In the genomic region with DNA sequence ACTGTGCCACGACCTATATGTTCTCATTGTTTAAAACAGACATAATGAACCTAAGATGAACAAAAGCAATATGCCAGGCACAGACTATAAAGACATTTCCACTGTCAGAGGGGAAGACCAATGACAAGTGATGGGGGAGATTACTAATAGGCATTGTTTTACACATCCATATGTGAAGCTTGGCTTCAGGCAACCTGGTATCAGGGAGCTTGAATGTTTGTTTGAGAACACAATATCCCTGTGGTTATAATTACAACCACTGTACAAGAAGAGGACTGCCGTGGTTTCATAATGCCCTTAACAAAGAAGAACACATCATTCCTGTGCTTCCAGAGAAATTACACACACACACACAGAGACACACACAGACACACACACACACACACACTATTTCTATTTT, we compare ENCODE assay signal across 23 cellular contexts.
DNase-seq lines count a peak whose midpoint lies in the region; ATAC-seq, FAIRE-seq and TF ChIP-seq lines count a peak whose summit lies in the region.
"Had no signal": no experiment of that assay in that cellular context is flagged by ENCODE, and none has a peak within 500 bp of the region (broad histone marks: within the 10 kb centered on the region; RNA-seq: fewer than 3 reads in every experiment).

No MANE protein-coding gene starts in this region.

- H3K14ac ChIP-seq in H1 (ENCODE audit: insufficient read length) (no peak overlapping the region), mesenchymal stem cell (ENCODE audit: low read length in 2 of 2) (no peak overlapping the region)

- peak overlapping the region; percentile 14 for H2AFZ ChIP-seq in mammary epithelial cell (ENCODE audit: low read depth, low read length)
- H2AFZ ChIP-seq in H1 (ENCODE audit: low read length): no peak overlapping the region
- no peak overlapping the region for H2AFZ ChIP-seq in mesenchymal stem cell (ENCODE audit: low read depth, low read length)
- H2AFZ ChIP-seq: GM23248 had no signal

- H2BK15ac ChIP-seq in H1 (ENCODE audit: low read length): no peak overlapping the region
- no peak overlapping the region for H2BK15ac ChIP-seq in mesenchymal stem cell (ENCODE audit: low read depth, poor library complexity, severe bottlenecking)

- H4K91ac ChIP-seq in H1 (replicated peaks; ENCODE audit: insufficient read length, low read length) (no peak overlapping the region), mesenchymal stem cell (ENCODE audit: low read length) (no peak overlapping the region)

- H3K4me3 ChIP-seq in mammary epithelial cell (replicated peaks in 1 of 3; ENCODE audit: insufficient read depth in 1 of 3, low read depth in 2 of 3, low read length in 3 of 3): no peak overlapping the region
- no peak overlapping the region for H3K4me3 ChIP-seq in breast epithelium
- H3K4me3 ChIP-seq in H1 (ENCODE audit: extremely low read depth in 1 of 4, insufficient read depth in 2 of 4, low read depth in 3 of 4, low read length in 4 of 4): no peak overlapping the region
- H3K4me3 ChIP-seq in mesenchymal stem cell (ENCODE audit: insufficient read depth in 1 of 2, low read depth in 1 of 2, low read length in 2 of 2): no peak overlapping the region
- H3K4me3 ChIP-seq: A549; BLaER1 treated with 17β-estradiol and CSF1 and Interleukin-3, amounts not matched to agents 10 nM and 100 nM; GM23248; Peyer's patch; vagina had no signal

- H3K4me2 ChIP-seq in mammary epithelial cell (ENCODE audit: insufficient read depth, low read depth, low read length) (no peak overlapping the region), H1 (ENCODE audit: insufficient read depth in 1 of 2, low read depth in 2 of 2, low read length in 2 of 2) (no peak overlapping the region; a peak in 1 of 4 replicates), mesenchymal stem cell (ENCODE audit: low read length, poor library complexity, severe bottlenecking) (no peak overlapping the region)
- H3K4me2 ChIP-seq: BLaER1 treated with 17β-estradiol and CSF1 and Interleukin-3, amounts not matched to agents 10 nM and 100 nM had no signal

- no peak for TF ChIP-seq RAD21 in H1 (IDR thresholded peaks at IDR 0.05 in 1 of 2, conservative IDR thresholded peaks at IDR 0.05 in 1 of 2; ENCODE audit: low read depth in 2 of 2, low read length in 2 of 2)

- H3K9ac ChIP-seq in mammary epithelial cell (ENCODE audit: insufficient read depth, low read length) (no peak overlapping the region), H1 (replicated peaks in 1 of 4; ENCODE audit: extremely low read depth in 1 of 4, low read depth in 3 of 4, low read length in 3 of 4) (no peak overlapping the region), mesenchymal stem cell (ENCODE audit: low read length) (no peak overlapping the region)
- H3K9ac ChIP-seq: BLaER1 treated with 17β-estradiol and CSF1 and Interleukin-3, amounts not matched to agents 10 nM and 100 nM; GM23248 had no signal

- no TSS peak for BruUV-seq in mammary epithelial cell (replicated peaks; lab: Mats Ljungman, UMichigan)

- no peak for TF ChIP-seq CTCF in mammary epithelial cell (conservative IDR thresholded peaks at IDR 0.05 in 1 of 2, IDR thresholded peaks at IDR 0.05 in 1 of 2; ENCODE audit: extremely low read depth in 1 of 2, insufficient read depth in 1 of 2, low read depth in 1 of 2, low read length in 2 of 2)
- TF ChIP-seq CTCF in breast epithelium (IDR thresholded peaks at IDR 0.05): no peak
- no peak for TF ChIP-seq CTCF in H1 (IDR thresholded peaks at IDR 0.05; ENCODE audit: control extremely low read depth in 1 of 3, insufficient read depth in 1 of 3, low read depth in 1 of 3, low read length in 3 of 3)

- no peaks in the 10 kb centered on the region for H3K23me2 ChIP-seq in H1 (ENCODE audit: low read depth, low read length)

- no peak overlapping the region for H3K56ac ChIP-seq in H1 (replicated peaks; ENCODE audit: insufficient read length, low read depth, low read length)

- H3K27me3 ChIP-seq in mammary epithelial cell (ENCODE audit: insufficient read depth, low read length): no peaks in the 10 kb centered on the region
- H3K27me3 ChIP-seq in breast epithelium: no peaks in the 10 kb centered on the region
- H3K27me3 ChIP-seq in H1 (replicated peaks in 1 of 4; ENCODE audit: control insufficient read depth in 3 of 4, extremely low read depth in 1 of 4, insufficient read depth in 3 of 4, low read length in 3 of 4): no peaks in the 10 kb centered on the region
- no peaks in the 10 kb centered on the region for H3K27me3 ChIP-seq in mesenchymal stem cell (ENCODE audit: control insufficient read depth in 1 of 2, insufficient read depth in 1 of 2, low read length in 2 of 2)
- H3K27me3 ChIP-seq: BLaER1 treated with 17β-estradiol and CSF1 and Interleukin-3, amounts not matched to agents 10 nM and 100 nM; Peyer's patch; vagina had no signal

- no peak overlapping the region for H4K5ac ChIP-seq in H1 (ENCODE audit: insufficient read length, low read depth, low read length)

- no peak overlapping the region for H4K8ac ChIP-seq in H1 (ENCODE audit: extremely low read depth, insufficient read depth, low read length)
- no peak overlapping the region for H4K8ac ChIP-seq in mesenchymal stem cell (ENCODE audit: low read length)

- H3K4ac ChIP-seq in H1 (replicated peaks; ENCODE audit: insufficient read length, low read depth, low read length) (no peak overlapping the region), mesenchymal stem cell (ENCODE audit: low read depth in 1 of 2, low read length in 2 of 2) (no peak overlapping the region)

- H3K27ac ChIP-seq in mammary epithelial cell (ENCODE audit: insufficient read depth, low read depth, low read length) (no peak overlapping the region), breast epithelium (no peak overlapping the region), H1 (ENCODE audit: low read depth, low read length) (no peak overlapping the region), mesenchymal stem cell (ENCODE audit: low read length, poor library complexity, severe bottlenecking) (no peak overlapping the region), substantia nigra (ENCODE audit: low read depth, low read length, poor library complexity, severe bottlenecking) (no peak overlapping the region)
- H3K27ac ChIP-seq: BLaER1 treated with 17β-estradiol and CSF1 and Interleukin-3, amounts not matched to agents 10 nM and 100 nM; GM23248; Peyer's patch; vagina had no signal

- H2BK120ac ChIP-seq in H1 (replicated peaks; ENCODE audit: low read depth, low read length) (no peak overlapping the region), mesenchymal stem cell (ENCODE audit: low read depth, low read length) (no peak overlapping the region)

- in situ Hi-C loops in mammary epithelial cell (cut with MboI; ENCODE audit: low sequenced_read_pairs in 2 of 2): no loop called here

- 90% methylated on average over 1 of the region's 2 CpGs for WGBS in mammary epithelial cell (ENCODE audit: low coverage, missing lambda C conversion rate)
- WGBS in H1 (ENCODE audit: extremely low coverage in 1 of 2, insufficient coverage in 1 of 2, insufficient read length in 1 of 2, insufficient replicate concordance in 2 of 2, low coverage in 1 of 2, low lambda C conversion rate in 2 of 2, missing lambda C conversion rate in 1 of 2), 2 experiments: 83% methylated on average over 2 of the region's 2 CpGs; no CpG with 5 or more reads in 1 of the 2 experiments
- WGBS in mesenchymal stem cell: 80% methylated on average over 2 of the region's 2 CpGs

- CTCF ChIA-PET in mammary epithelial cell (lab: Charles Lee; ENCODE audit: low non-redundant PET): no interaction called here
- CTCF ChIA-PET in H1 (lab: Charles Lee; ENCODE audit: partially characterized antibody): interaction anchor here (0.6 to 1.3 kb wide), 4 partner anchors 8 to 239 kb away, joined by 3 read pairs; no protein-coding TSS in a partner anchor

- H3K79me2 ChIP-seq in mammary epithelial cell (ENCODE audit: insufficient read depth, low read length): no peaks in the 10 kb centered on the region
- H3K79me2 ChIP-seq in H1 (ENCODE audit: control insufficient read depth in 1 of 2, insufficient read depth in 2 of 2, low read length in 2 of 2): peaks cover 0 to 6% of the 10 kb centered on the region in 2 experiments; a peak in 2 of 4 replicates

- peak; percentile 35 for DNase-seq in mammary epithelial cell
- no peak for DNase-seq in breast epithelium (ENCODE audit: low spot score in 2 of 2)
- DNase-seq in H1 (ENCODE audit: low read depth in 1 of 2, low spot score in 2 of 2): no peak
- peak; percentile 13 for DNase-seq in mesenchymal stem cell
- no peak for DNase-seq in GDM1 (lab: John Stamatoyannopoulos, UW)
- no peak for DNase-seq in substantia nigra (lab: John Stamatoyannopoulos, UW)
- DNase-seq: activated CD4-positive, alpha-beta memory T cell treated with anti-CD3 and anti-CD28 coated beads for 36 hours; activated gamma-delta T cell; effector CD4-positive, alpha-beta T cell; KBM-7; NCI-H446; nucleus accumbens; Peyer's patch; retina; stimulated activated CD4-positive, alpha-beta T cell treated with anti-CD3 and anti-CD28 coated beads, Interleukin-12 subunit alpha, Interleukin-12 subunit beta, amount 100 ng/mL, for 4 hours; stimulated activated CD8-positive, alpha-beta memory T cell treated with anti-CD3 and anti-CD28 coated beads, Interleukin-4, amount 100 ng/mL, for 48 hours had no signal

- H2AK5ac ChIP-seq in H1 (ENCODE audit: low read depth, low read length) (no peak overlapping the region; the same call in 1 of the 2 replicates), mesenchymal stem cell (ENCODE audit: low read length, severe bottlenecking) (no peak overlapping the region)

- H3K36me3 ChIP-seq in mammary epithelial cell (ENCODE audit: insufficient read depth, low read length) (no peaks in the 10 kb centered on the region), breast epithelium (no peaks in the 10 kb centered on the region), H1 (ENCODE audit: control insufficient read depth in 2 of 4, insufficient read depth in 4 of 4, low read length in 3 of 4) (no peaks in the 10 kb centered on the region), mesenchymal stem cell (ENCODE audit: control insufficient read depth in 1 of 2, insufficient read depth in 2 of 2, low read depth in 1 of 2, low read length in 2 of 2) (peaks cover 3 to 19% of the 10 kb centered on the region in 2 experiments)
- H3K36me3 ChIP-seq: Peyer's patch, vagina had no signal

- ATAC-seq in GM18520 (IDR thresholded peaks at IDR 0.05; ENCODE audit: unreplicated experiment) (no peak), HG02870 (IDR thresholded peaks at IDR 0.05; ENCODE audit: unreplicated experiment) (no peak)
- ATAC-seq: A549 had no signal

- TF ChIP-seq EP300 in H1 (IDR thresholded peaks at IDR 0.05; ENCODE audit: borderline replicate concordance in 1 of 2, low read depth in 2 of 2, low read length in 2 of 2): no peak

- no peak overlapping the region for H2BK5ac ChIP-seq in H1 (ENCODE audit: low read depth, low read length)
- H2BK5ac ChIP-seq in mesenchymal stem cell (ENCODE audit: low read depth, low read length, poor library complexity, severe bottlenecking): no peak overlapping the region

- dilution Hi-C loops in mammary epithelial cell (cut with HindIII; ENCODE audit: low sequenced_read_pairs): no loop called here

- H3K9me3 ChIP-seq in mammary epithelial cell (replicated peaks; ENCODE audit: insufficient read depth, low read length) (no peaks in the 10 kb centered on the region), breast epithelium (no peaks in the 10 kb centered on the region), H1 (ENCODE audit: insufficient read depth in 2 of 2, low read depth in 1 of 2, low read length in 1 of 2) (no peaks in the 10 kb centered on the region; a peak in 1 of 4 replicates), mesenchymal stem cell (ENCODE audit: control insufficient read depth, low read length) (no peaks in the 10 kb centered on the region)
- H3K9me3 ChIP-seq: A549, Peyer's patch, vagina had no signal

- no peak overlapping the region; the same call in 1 of the 2 replicates for H3K18ac ChIP-seq in H1 (ENCODE audit: extremely low read depth, low read length)
- H3K18ac ChIP-seq in mesenchymal stem cell (ENCODE audit: low read depth in 1 of 2, low read length in 2 of 2): no peak overlapping the region

- no peak overlapping the region for H3K23ac ChIP-seq in H1 (ENCODE audit: insufficient read length)
- H3K23ac ChIP-seq in mesenchymal stem cell (ENCODE audit: low read length in 2 of 2): no peak overlapping the region

- FAIRE-seq in H1 (lab: Jason Lieb, UNC): no peak
- FAIRE-seq: A549, islet of Langerhans had no signal

- H2BK12ac ChIP-seq in H1 (ENCODE audit: low read depth, low read length) (peak overlapping the region; percentile 30; the same call in 1 of the 2 replicates), mesenchymal stem cell (ENCODE audit: low read length in 2 of 2) (no peak overlapping the region)

- POLR2A ChIA-PET in H1 (lab: Charles Lee; ENCODE audit: partially characterized antibody): interaction anchor here (1.0 to 2.3 kb wide), 2 partner anchors 9 to 15 kb away, joined by 3 to 6 read pairs; no protein-coding TSS in a partner anchor

- no peak overlapping the region for H2BK20ac ChIP-seq in H1 (ENCODE audit: low read length)

- no peaks in the 10 kb centered on the region for H4K20me1 ChIP-seq in mammary epithelial cell (ENCODE audit: insufficient read depth, low read length)
- no peaks in the 10 kb centered on the region for H4K20me1 ChIP-seq in H1 (replicated peaks in 1 of 2; ENCODE audit: control insufficient read depth in 1 of 2, insufficient read depth in 2 of 2, low read length in 2 of 2)
- H4K20me1 ChIP-seq: BLaER1 treated with 17β-estradiol and CSF1 and Interleukin-3, amounts not matched to agents 10 nM and 100 nM had no signal

- H3K4me1 ChIP-seq in mammary epithelial cell (ENCODE audit: insufficient read depth, low read length): no peaks in the 10 kb centered on the region
- no peaks in the 10 kb centered on the region for H3K4me1 ChIP-seq in breast epithelium
- peaks cover 8 to 28% (median 18%) of the 10 kb centered on the region in 4 experiments for H3K4me1 ChIP-seq in H1 (replicated peaks in 1 of 4; ENCODE audit: control insufficient read depth in 3 of 4, insufficient read depth in 4 of 4, low read length in 3 of 4)
- peaks cover 2% of the 10 kb centered on the region for H3K4me1 ChIP-seq in mesenchymal stem cell (ENCODE audit: control insufficient read depth, insufficient read depth, low read depth, low read length)
- H3K4me1 ChIP-seq: BLaER1 treated with 17β-estradiol and CSF1 and Interleukin-3, amounts not matched to agents 10 nM and 100 nM; Peyer's patch had no signal

- no peak for TF ChIP-seq POLR2A in breast epithelium (IDR thresholded peaks at IDR 0.05)
- no peak for TF ChIP-seq POLR2A in H1 (IDR thresholded peaks at IDR 0.05; ENCODE audit: control extremely low read depth in 1 of 2, low read depth in 2 of 2, low read length in 2 of 2)

- H3K79me1 ChIP-seq in H1 (ENCODE audit: low read depth, low read length) (no peaks in the 10 kb centered on the region), mesenchymal stem cell (replicated peaks; ENCODE audit: low read length, poor library complexity, severe bottlenecking) (peaks cover 22% of the 10 kb centered on the region)

- intact Hi-C loops in mammary epithelial cell (cut with micrococcal nuclease) (no loop called here), breast epithelium (cut with DNase I; ENCODE audit: low total_unique reads) (no loop called here)

Comparison
In these comparisons a context has a peak if more than half of its experiments do, and no peak if none do; other contexts are left out.
1. DNase-seq: peak in mammary epithelial cell (single experiment) and mesenchymal stem cell (single experiment); none in breast epithelium (0 of 2), H1 (0 of 2), GDM1 (single experiment) and substantia nigra (0 of 49).